ENCODE assay signal across 23 cellular contexts in the genomic region with DNA sequence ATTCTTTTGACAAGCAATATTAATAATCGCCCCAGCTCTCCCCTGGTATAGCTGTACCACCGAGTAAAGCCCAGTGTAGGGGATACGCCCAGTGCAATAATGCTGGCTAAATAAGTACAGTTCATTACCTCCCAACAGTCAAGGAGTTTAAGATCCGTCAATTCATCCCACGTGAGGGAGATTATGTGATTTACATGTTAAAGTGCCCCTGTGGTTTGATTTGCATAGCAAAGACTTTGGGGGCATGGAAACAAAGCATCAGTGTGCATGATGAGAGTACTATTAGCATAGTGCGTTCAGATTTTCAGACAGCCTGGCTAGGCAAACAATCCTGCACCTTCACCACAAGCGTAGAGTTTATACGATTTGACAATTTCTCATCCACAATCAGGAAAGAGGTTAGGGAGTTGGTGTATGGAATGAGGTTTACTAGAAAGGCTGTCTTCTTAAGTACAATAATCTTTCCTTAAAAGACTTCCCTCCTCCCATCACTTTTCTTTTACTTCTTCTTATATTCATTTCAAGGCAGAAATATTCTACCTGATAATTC.
DNase-seq lines count a peak whose midpoint lies in the region; ATAC-seq and TF ChIP-seq lines count a peak whose summit lies in the region.
"Had no signal": no experiment of that assay in that cellular context is flagged by ENCODE, and none has a peak within 500 bp of the region (broad histone marks: within the 10 kb centered on the region; RNA-seq: fewer than 3 reads in every experiment).

No MANE protein-coding gene starts in this region.

- H3K36me3 ChIP-seq in H7 (replicated peaks; ENCODE audit: control insufficient read depth, insufficient read depth, low read length) = no peaks in the 10 kb centered on the region
- H3K36me3 ChIP-seq in endodermal cell (ENCODE audit: control insufficient read depth, insufficient read depth, low read length) = no peaks in the 10 kb centered on the region
- H3K36me3 ChIP-seq in neural progenitor cell = no peaks in the 10 kb centered on the region
- H3K36me3 ChIP-seq: lower lobe of right lung had no signal

- H3K79me2 ChIP-seq in neural progenitor cell (ENCODE audit: low read depth) = no peaks in the 10 kb centered on the region

- 40 to 49% methylated on average over 1 to 8 of the region's 8 CpGs for WGBS in endodermal cell (ENCODE audit: insufficient coverage in 1 of 2, insufficient read length in 1 of 2), 2 experiments

- H2AFZ ChIP-seq in neural progenitor cell (replicated peaks) = no peak overlapping the region

- H3K4me3 Mint-ChIP-seq in endodermal cell = no peak overlapping the region
- no peak overlapping the region for H3K4me3 Mint-ChIP-seq in neural progenitor cell
- H3K4me3 Mint-ChIP-seq: activated CD8-positive, alpha-beta T cell treated with anti-CD3 and anti-CD28 coated beads for 36 hours; B cell; HFFc6; naive B cell had no signal

- no peak for ATAC-seq in HG03442 (IDR thresholded peaks at IDR 0.05; ENCODE audit: unreplicated experiment)
- no peak for ATAC-seq in HG03439 (IDR thresholded peaks at IDR 0.05; ENCODE audit: unreplicated experiment)
- ATAC-seq in GM21423 (IDR thresholded peaks at IDR 0.05; ENCODE audit: unreplicated experiment) = no peak
- ATAC-seq: activated CD8-positive, alpha-beta T cell treated with anti-CD3 and anti-CD28 coated beads for 36 hours; activated naive CD4-positive, alpha-beta T cell treated with anti-CD3 and anti-CD28 coated beads, Interleukin-2, amount 50 U/mL, for 72 hours; GM12878; lower lobe of right lung had no signal

- peak overlapping the region; percentile 61 for H3K4me2 ChIP-seq in neural progenitor cell
- H3K4me2 ChIP-seq: smooth muscle cell had no signal

- TF ChIP-seq CTCF in endodermal cell (conservative IDR thresholded peaks at IDR 0.05) = no peak
- no peak for TF ChIP-seq CTCF in neural progenitor cell (IDR thresholded peaks at IDR 0.05)

- H3K9ac ChIP-seq in endodermal cell (ENCODE audit: extremely low read depth, low read length, poor library complexity, severe bottlenecking) (no peak overlapping the region), neural progenitor cell (no peak overlapping the region)

- H3K27me3 Mint-ChIP-seq in endodermal cell (ENCODE audit: insufficient read depth) (no peaks in the 10 kb centered on the region), neural progenitor cell (ENCODE audit: insufficient read depth, low read depth) (peaks cover 2% of the 10 kb centered on the region)
- H3K27me3 Mint-ChIP-seq: B cell had no signal

- peaks cover 45% of the 10 kb centered on the region for H3K4me1 Mint-ChIP-seq in endodermal cell
- peaks cover 5% of the 10 kb centered on the region for H3K4me1 Mint-ChIP-seq in neural progenitor cell
- H3K4me1 Mint-ChIP-seq: B cell, naive B cell had no signal

- H3K27me3 ChIP-seq in H7 (ENCODE audit: control insufficient read depth, insufficient read depth, low read length) (peaks cover 3% of the 10 kb centered on the region; the same call in 1 of the 2 replicates), endodermal cell (ENCODE audit: control insufficient read depth, insufficient read depth, low read length, poor library complexity, severe bottlenecking) (no peaks in the 10 kb centered on the region), neural progenitor cell (no peaks in the 10 kb centered on the region)

- H3K9me3 ChIP-seq in endodermal cell (ENCODE audit: control insufficient read depth, low read length) (peaks cover 36% of the 10 kb centered on the region), neural progenitor cell (ENCODE audit: low read depth) (peaks cover 6% of the 10 kb centered on the region)

- no peaks in the 10 kb centered on the region for H4K20me1 ChIP-seq in neural progenitor cell (ENCODE audit: low read depth)

- H3K27ac ChIP-seq in endodermal cell (ENCODE audit: low read depth, low read length) (peak overlapping the region; percentile 61), neural progenitor cell (peak overlapping the region; percentile 44)
- H3K27ac ChIP-seq: lower lobe of right lung, VCaP had no signal

- H3K4me1 ChIP-seq in endodermal cell (ENCODE audit: control insufficient read depth, insufficient read depth, low read length) = peaks cover 7% of the 10 kb centered on the region
- peaks cover 28% of the 10 kb centered on the region for H3K4me1 ChIP-seq in neural progenitor cell

- H3K36me3 Mint-ChIP-seq in endodermal cell (ENCODE audit: low read depth) (peaks cover 24% of the 10 kb centered on the region), neural progenitor cell (peaks cover 6% of the 10 kb centered on the region)

- DNase-seq in H7 (peak; percentile 19), NCI-H1105 (lab: John Stamatoyannopoulos, UW) (peak; percentile 54), endodermal cell (peak; percentile 72), neural progenitor cell (ENCODE audit: low spot score) (peak; percentile 82)
- DNase-seq: activated CD8-positive, alpha-beta T cell treated with anti-CD3 and anti-CD28 coated beads for 36 hours; activated T-cell treated with anti-CD3 and anti-CD28 coated beads, Interleukin-2, amount 50 U/mL, for 48 hours; GF-D8; HFFc6; Karpas-422; lower lobe of right lung; naive B cell; NCI-H1417 treated with DMSO at 0.1 percent for 48 hours; NCI-H2227 treated with DMSO at 0.1 percent for 48 hours; stimulated activated CD8-positive, alpha-beta memory T cell treated with anti-CD3 and anti-CD28 coated beads, Interleukin-4, amount 100 ng/mL, for 48 hours; T-helper 1 cell had no signal

- peaks cover 27% of the 10 kb centered on the region for H3F3A ChIP-seq in neural progenitor cell (ENCODE audit: low read depth)

- H3K27ac Mint-ChIP-seq in endodermal cell (peak overlapping the region; percentile 77), neural progenitor cell (no peak overlapping the region)
- H3K27ac Mint-ChIP-seq: activated CD8-positive, alpha-beta T cell treated with anti-CD3 and anti-CD28 coated beads for 36 hours; activated naive CD4-positive, alpha-beta T cell treated with anti-CD3 and anti-CD28 coated beads, Interleukin-2, amount 50 U/mL, for 72 hours; B cell; HFFc6; naive B cell had no signal

- H3K4me3 ChIP-seq in H7 (ENCODE audit: insufficient read depth, low read depth, low read length) (no peak overlapping the region), endodermal cell (ENCODE audit: low read length) (no peak overlapping the region), neural progenitor cell (no peak overlapping the region)
- H3K4me3 ChIP-seq: GM12878, lower lobe of right lung, smooth muscle cell had no signal

- peaks cover 45% of the 10 kb centered on the region for H3K9me3 Mint-ChIP-seq in endodermal cell
- H3K9me3 Mint-ChIP-seq in neural progenitor cell = peaks cover 23% of the 10 kb centered on the region

Comparison
In these comparisons a context has a peak if more than half of its experiments do, and no peak if none do; other contexts are left out.
1. DNase-seq: peak in every context shown above with its lines; median percentile 82 in neural progenitor cell; 72 in endodermal cell; 54 in NCI-H1105; 19 in H7.